19 cellular contexts compared by ENCODE assay signal in genomic region chr19:45420356-45420755, GRCh38. TPM values are rescaled to one million over a fixed set of nuclear protein-coding genes. Genes with fewer than 3 reads are reported as not detected.
DNase-seq lines count a peak whose midpoint lies in the region; ATAC-seq and TF ChIP-seq lines count a peak whose summit lies in the region.
"Had no signal": no experiment of that assay in that cellular context is flagged by ENCODE, and none has a peak within 500 bp of the region (broad histone marks: within the 10 kb centered on the region; RNA-seq: fewer than 3 reads in every experiment).

No MANE protein-coding gene starts in this region.

- peaks cover 15% of the 10 kb centered on the region for H3K79me2 ChIP-seq in neural progenitor cell (ENCODE audit: low read depth)

- H3K27me3 ChIP-seq in neural progenitor cell, result no peaks in the 10 kb centered on the region
- no peaks in the 10 kb centered on the region for H3K27me3 ChIP-seq in CD4-positive, alpha-beta T cell (ENCODE audit: control insufficient read depth, insufficient read depth, low read length)
- H3K27me3 ChIP-seq: cardiac muscle cell, upper lobe of left lung had no signal

- no peaks in the 10 kb centered on the region for H3K36me3 ChIP-seq in neural progenitor cell

- peak overlapping the region; percentile 83 for H3K27ac Mint-ChIP-seq in activated CD4-positive, alpha-beta T cell treated with anti-CD3 and anti-CD28 coated beads, Interleukin-2, amount 10 ng/mL, durations not matched to agents 7 days and 5 days
- H3K27ac Mint-ChIP-seq in IgD-negative memory B cell (peak overlapping the region in 2 of 3 donors; percentile 83 to 85), neural progenitor cell (peak overlapping the region; percentile 76)
- H3K27ac Mint-ChIP-seq in activated naive CD8-positive, alpha-beta T cell treated with anti-CD3 and anti-CD28 coated beads for 36 hours, result no peak overlapping the region
- H3K27ac Mint-ChIP-seq in CD4-positive, alpha-beta T cell, result no peak overlapping the region

- POLR2A ChIA-PET in activated CD4-positive, alpha-beta T cell treated with anti-CD3 and anti-CD28 coated beads, Interleukin-2, amount 10 ng/mL, durations not matched to agents 7 days and 5 days (lab: Charles Lee), result no interaction called here
- POLR2A ChIA-PET in CD4-positive, alpha-beta T cell (lab: Charles Lee), result interaction anchor here (0.7 kb wide), 1 partner anchor 297 kb away, joined by 3 read pairs; no protein-coding TSS in a partner anchor

- no peaks in the 10 kb centered on the region for H3K9me3 Mint-ChIP-seq in activated CD4-positive, alpha-beta T cell treated with anti-CD3 and anti-CD28 coated beads, Interleukin-2, amount 10 ng/mL, durations not matched to agents 7 days and 5 days
- no peaks in the 10 kb centered on the region for H3K9me3 Mint-ChIP-seq in IgD-negative memory B cell
- H3K9me3 Mint-ChIP-seq in activated naive CD8-positive, alpha-beta T cell treated with anti-CD3 and anti-CD28 coated beads for 36 hours, result no peaks in the 10 kb centered on the region
- H3K9me3 Mint-ChIP-seq in neural progenitor cell, result no peaks in the 10 kb centered on the region
- H3K9me3 Mint-ChIP-seq in CD4-positive, alpha-beta T cell, result no peaks in the 10 kb centered on the region
- H3K9me3 Mint-ChIP-seq: CD4-positive, alpha-beta memory T cell had no signal

- H3K4me2 ChIP-seq in neural progenitor cell, result no peak overlapping the region
- H3K4me2 ChIP-seq: A549 had no signal

- no peak overlapping the region for H3K9ac ChIP-seq in neural progenitor cell

- H3K27ac ChIP-seq in neural progenitor cell, result no peak overlapping the region
- H3K27ac ChIP-seq in CD4-positive, alpha-beta T cell (ENCODE audit: low read depth, low read length), result no peak overlapping the region
- H3K27ac ChIP-seq: A549 had no signal

- H3F3A ChIP-seq in neural progenitor cell (ENCODE audit: low read depth), result peaks cover 21% of the 10 kb centered on the region

- peaks cover 30% of the 10 kb centered on the region for H3K36me3 Mint-ChIP-seq in activated CD4-positive, alpha-beta T cell treated with anti-CD3 and anti-CD28 coated beads, Interleukin-2, amount 10 ng/mL, durations not matched to agents 7 days and 5 days (ENCODE audit: low read depth)
- H3K36me3 Mint-ChIP-seq in IgD-negative memory B cell (peaks cover 8% of the 10 kb centered on the region), neural progenitor cell (peaks cover 17% of the 10 kb centered on the region)
- H3K36me3 Mint-ChIP-seq in activated naive CD8-positive, alpha-beta T cell treated with anti-CD3 and anti-CD28 coated beads for 36 hours, result peaks cover 19% of the 10 kb centered on the region
- peaks cover 45% of the 10 kb centered on the region for H3K36me3 Mint-ChIP-seq in CD4-positive, alpha-beta T cell (ENCODE audit: low read depth)

- no peak for ATAC-seq in CD4-positive, alpha-beta T cell (ENCODE audit: poor library complexity)
- ATAC-seq: A549 had no signal

- intact Hi-C loops in CD4-positive, alpha-beta T cell (cut with DNase I, micrococcal nuclease), result loop anchor here in 1 of 2 experiments (10.0 kb wide), 1 partner anchor 164 kb away; the partner anchor contains the start of gene OPA3

- DNase-seq in activated CD4-positive, alpha-beta T cell treated with anti-CD3 and anti-CD28 coated beads, Interleukin-2, amount 10 ng/mL, durations not matched to agents 7 days and 5 days, result no peak
- DNase-seq in activated CD4-positive, alpha-beta T cell treated with anti-CD3 and anti-CD28 coated beads for 1 hour, result no peak
- no peak for DNase-seq in activated naive CD8-positive, alpha-beta T cell treated with anti-CD3 and anti-CD28 coated beads for 36 hours
- DNase-seq in neural progenitor cell (ENCODE audit: low spot score), result no peak
- DNase-seq in central memory CD4-positive, alpha-beta T cell, result no peak
- no peak for DNase-seq in D341Med (ENCODE audit: low spot score)
- DNase-seq in CD4-positive, alpha-beta T cell, result no peak
- DNase-seq: CD4-positive, alpha-beta memory T cell; effector CD8-positive, alpha-beta T cell; EL; head of caudate nucleus; MM.1S; NCI-H1694; NCI-H2227 treated with DMSO at 0.1 percent for 48 hours; stimulated activated naive CD4-positive, alpha-beta T cell; upper lobe of left lung had no signal

- peaks cover 57% of the 10 kb centered on the region for H3K4me1 Mint-ChIP-seq in activated CD4-positive, alpha-beta T cell treated with anti-CD3 and anti-CD28 coated beads, Interleukin-2, amount 10 ng/mL, durations not matched to agents 7 days and 5 days
- H3K4me1 Mint-ChIP-seq in IgD-negative memory B cell (peaks cover 28 to 46% (median 44%) of the 10 kb centered on the region in 3 donors), neural progenitor cell (peaks cover 25% of the 10 kb centered on the region)
- H3K4me1 Mint-ChIP-seq in activated naive CD8-positive, alpha-beta T cell treated with anti-CD3 and anti-CD28 coated beads for 36 hours, result peaks cover 45% of the 10 kb centered on the region
- H3K4me1 Mint-ChIP-seq in CD4-positive, alpha-beta T cell (ENCODE audit: low read depth), result peaks cover 48% of the 10 kb centered on the region

- H3K27me3 Mint-ChIP-seq in activated CD4-positive, alpha-beta T cell treated with anti-CD3 and anti-CD28 coated beads, Interleukin-2, amount 10 ng/mL, durations not matched to agents 7 days and 5 days, result no peaks in the 10 kb centered on the region
- H3K27me3 Mint-ChIP-seq in IgD-negative memory B cell (no peaks in the 10 kb centered on the region), neural progenitor cell (ENCODE audit: insufficient read depth, low read depth) (peaks cover 8% of the 10 kb centered on the region)
- H3K27me3 Mint-ChIP-seq in activated naive CD8-positive, alpha-beta T cell treated with anti-CD3 and anti-CD28 coated beads for 36 hours, result no peaks in the 10 kb centered on the region
- H3K27me3 Mint-ChIP-seq in CD4-positive, alpha-beta T cell, result no peaks in the 10 kb centered on the region
- H3K27me3 Mint-ChIP-seq: CD4-positive, alpha-beta memory T cell had no signal

- H3K4me3 ChIP-seq in neural progenitor cell, result no peak overlapping the region
- H3K4me3 ChIP-seq: A549, cardiac muscle cell, upper lobe of left lung had no signal

- H3K9me3 ChIP-seq in neural progenitor cell (ENCODE audit: low read depth), result no peaks in the 10 kb centered on the region
- H3K9me3 ChIP-seq in CD4-positive, alpha-beta T cell (ENCODE audit: control insufficient read depth, low read length), result no peaks in the 10 kb centered on the region
- H3K9me3 ChIP-seq: A549, upper lobe of left lung had no signal

- no peak for TF ChIP-seq CTCF in neural progenitor cell (IDR thresholded peaks at IDR 0.05)
- TF ChIP-seq CTCF in CD4-positive, alpha-beta T cell (IDR thresholded peaks at IDR 0.05), result no peak

- H4K20me1 ChIP-seq in neural progenitor cell (ENCODE audit: low read depth), result peaks cover 13% of the 10 kb centered on the region

- H2AFZ ChIP-seq in neural progenitor cell (replicated peaks), result no peak overlapping the region

- H3K4me3 Mint-ChIP-seq in activated CD4-positive, alpha-beta T cell treated with anti-CD3 and anti-CD28 coated beads, Interleukin-2, amount 10 ng/mL, durations not matched to agents 7 days and 5 days, result no peak overlapping the region
- H3K4me3 Mint-ChIP-seq in IgD-negative memory B cell (peak overlapping the region in 1 of 4 donors; percentile 62), neural progenitor cell (peak overlapping the region; percentile 64)
- peak overlapping the region; percentile 14 for H3K4me3 Mint-ChIP-seq in activated naive CD8-positive, alpha-beta T cell treated with anti-CD3 and anti-CD28 coated beads for 36 hours
- H3K4me3 Mint-ChIP-seq in CD4-positive, alpha-beta T cell, result no peak overlapping the region

- H3K4me1 ChIP-seq in neural progenitor cell, result peaks cover 5% of the 10 kb centered on the region

- CTCF ChIA-PET in activated CD4-positive, alpha-beta T cell treated with anti-CD3 and anti-CD28 coated beads, Interleukin-2, amount 10 ng/mL, durations not matched to agents 7 days and 5 days (lab: Charles Lee), result interaction anchor here (0.6 kb wide), 2 partner anchors 71 to 272 kb away, joined by 3 to 5 read pairs; no protein-coding TSS in a partner anchor
- CTCF ChIA-PET in CD4-positive, alpha-beta T cell (lab: Charles Lee), result interaction anchor here (2.3 kb wide), 1 partner anchor 59 kb away, joined by 6 read pairs; no protein-coding TSS in a partner anchor

RNA-seq across cellular contexts. Expression of gene ERCC1, which starts 3.4 kb away (rescaled TPM):
- 10 to 100 TPM; 59.9 to 66.1 TPM for total RNA-seq in activated CD4-positive, alpha-beta T cell treated with anti-CD3 and anti-CD28 coated beads, Interleukin-2, amount 10 ng/mL, durations not matched to agents 7 days and 5 days
- 50.2 TPM for polyA plus RNA-seq in IgD-negative memory B cell
- 10 to 100 TPM; 50.0 to 53.2 TPM for total RNA-seq in activated naive CD8-positive, alpha-beta T cell treated with anti-CD3 and anti-CD28 coated beads for 36 hours
- 46.0 and 74.5 TPM in 2 replicates for total RNA-seq in neural progenitor cell (ENCODE audit: low replicate concordance)
- total RNA-seq in CD4-positive, alpha-beta T cell, result 10 to 100 TPM; 32.5 to 32.6 TPM

RNA-seq across cellular contexts. Expression of gene POLR1G, which starts 13.9 kb away (rescaled TPM):
- 1 to 10 TPM; 7.0 to 7.4 TPM for total RNA-seq in activated CD4-positive, alpha-beta T cell treated with anti-CD3 and anti-CD28 coated beads, Interleukin-2, amount 10 ng/mL, durations not matched to agents 7 days and 5 days
- 2.2 TPM for polyA plus RNA-seq in IgD-negative memory B cell
- 10 to 100 TPM; 27.0 to 27.1 TPM for total RNA-seq in activated naive CD8-positive, alpha-beta T cell treated with anti-CD3 and anti-CD28 coated beads for 36 hours
- total RNA-seq in neural progenitor cell (ENCODE audit: low replicate concordance), result 5.5 and 6.8 TPM in 2 replicates
- under 1 TPM; 0.16 to 0.28 TPM for total RNA-seq in CD4-positive, alpha-beta T cell

RNA-seq across cellular contexts. Expression of gene PPP1R13L, which starts 15.5 kb away (rescaled TPM):
- 10 to 100 TPM; 15.5 to 17.7 TPM for total RNA-seq in activated CD4-positive, alpha-beta T cell treated with anti-CD3 and anti-CD28 coated beads, Interleukin-2, amount 10 ng/mL, durations not matched to agents 7 days and 5 days
- polyA plus RNA-seq in IgD-negative memory B cell, result 1.6 TPM
- 1 to 10 TPM; 3.6 to 4.7 TPM for total RNA-seq in activated naive CD8-positive, alpha-beta T cell treated with anti-CD3 and anti-CD28 coated beads for 36 hours
- 2.9 and 8.6 TPM in 2 replicates for total RNA-seq in neural progenitor cell (ENCODE audit: low replicate concordance)
- 1 to 10 TPM; 1.5 to 3.7 TPM for total RNA-seq in CD4-positive, alpha-beta T cell

RNA-seq across cellular contexts. Expression of gene FOSB, which starts 47.4 kb away (rescaled TPM):
- 10 to 100 TPM; 36.0 to 43.9 TPM for total RNA-seq in activated CD4-positive, alpha-beta T cell treated with anti-CD3 and anti-CD28 coated beads, Interleukin-2, amount 10 ng/mL, durations not matched to agents 7 days and 5 days
- 48.1 TPM for polyA plus RNA-seq in IgD-negative memory B cell
- 10 to 100 TPM in 1 of 2 experiments, 1 to 10 TPM in 1; 9.7 to 10.5 TPM for total RNA-seq in activated naive CD8-positive, alpha-beta T cell treated with anti-CD3 and anti-CD28 coated beads for 36 hours
- 2.3 and 5.4 TPM in 2 replicates for total RNA-seq in neural progenitor cell (ENCODE audit: low replicate concordance)
- total RNA-seq in CD4-positive, alpha-beta T cell, result 100 to 1,000 TPM; 422 to 424 TPM

RNA-seq across cellular contexts. Expression of gene ERCC2, which starts 50.0 kb away (rescaled TPM):
- 10 to 100 TPM; 17.3 to 21.4 TPM for total RNA-seq in activated CD4-positive, alpha-beta T cell treated with anti-CD3 and anti-CD28 coated beads, Interleukin-2, amount 10 ng/mL, durations not matched to agents 7 days and 5 days
- polyA plus RNA-seq in IgD-negative memory B cell, result 6.6 TPM
- total RNA-seq in activated naive CD8-positive, alpha-beta T cell treated with anti-CD3 and anti-CD28 coated beads for 36 hours, result 10 to 100 TPM; 25.5 to 29.1 TPM
- total RNA-seq in neural progenitor cell (ENCODE audit: low replicate concordance), result 31.0 and 71.6 TPM in 2 replicates
- 1 to 10 TPM; 8.7 to 9.6 TPM for total RNA-seq in CD4-positive, alpha-beta T cell

Comparison
In these comparisons a context has a peak if more than half of its experiments do, and no peak if none do; other contexts are left out.
1. H3K27ac Mint-ChIP-seq: peak in activated CD4-positive, alpha-beta T cell treated with anti-CD3 and anti-CD28 coated beads, Interleukin-2, amount 10 ng/mL, durations not matched to agents 7 days and 5 days (single experiment), IgD-negative memory B cell (2 of 3) and neural progenitor cell (single experiment); none in activated naive CD8-positive, alpha-beta T cell treated with anti-CD3 and anti-CD28 coated beads for 36 hours (single experiment) and CD4-positive, alpha-beta T cell (single experiment).
2. H3K4me3 Mint-ChIP-seq: peak in activated naive CD8-positive, alpha-beta T cell treated with anti-CD3 and anti-CD28 coated beads for 36 hours (single experiment) and neural progenitor cell (single experiment); none in activated CD4-positive, alpha-beta T cell treated with anti-CD3 and anti-CD28 coated beads, Interleukin-2, amount 10 ng/mL, durations not matched to agents 7 days and 5 days (single experiment) and CD4-positive, alpha-beta T cell (single experiment).